21 cellular contexts compared by ENCODE assay signal in the genomic region with DNA sequence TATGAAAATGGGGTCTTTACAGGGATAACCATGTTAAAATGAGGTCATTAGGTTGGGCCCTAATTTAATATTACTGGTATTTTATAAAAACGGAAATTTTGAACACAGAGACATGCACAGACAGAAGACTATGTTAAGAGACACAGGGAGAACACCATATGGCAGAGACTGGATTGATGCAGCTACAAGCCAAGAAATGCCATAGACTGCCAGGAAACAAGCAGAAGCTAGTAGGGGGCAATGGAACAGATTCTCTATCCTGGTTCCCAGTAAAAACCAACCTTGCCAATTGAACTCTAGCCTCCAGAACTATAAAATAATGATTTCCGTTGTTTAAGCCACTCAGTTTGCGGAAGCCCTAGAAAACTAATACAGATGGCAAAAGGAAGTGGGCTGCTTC. TPM values are rescaled to one million over a fixed set of nuclear protein-coding genes. Genes with fewer than 3 reads are reported as not detected.
A peak's percentile ranks its signal among the peaks of the same experiment; 100 is the strongest.
DNase-seq lines count a peak whose midpoint lies in the region.
"Had no signal": no experiment of that assay in that cellular context is flagged by ENCODE, and none has a peak within 500 bp of the region (broad histone marks: within the 10 kb centered on the region; RNA-seq: fewer than 3 reads in every experiment).

No MANE protein-coding gene starts in this region.

- DNase-seq in NCI-H1694 treated with DMSO at 0.1 percent for 48 hours (lab: John Stamatoyannopoulos, UW) = peak; percentile 18
- no peak for DNase-seq in NCI-H1694 (lab: John Stamatoyannopoulos, UW)
- DNase-seq in NCI-H69 (lab: John Stamatoyannopoulos, UW) = peak; percentile 3
- DNase-seq in cerebellum (ENCODE audit: low spot score) = peak; percentile 52
- DNase-seq in SK-N-DZ (ENCODE audit: low spot score) = no peak
- DNase-seq in amniotic stem cell (lab: John Stamatoyannopoulos, UW) = no peak
- DNase-seq: 8988T; ACHN; AML-193; BE2C; CD4-positive, alpha-beta T cell; CD8-positive, alpha-beta memory T cell; DMS153; DND-41; GDM1; H9 had no signal

RNA-seq across cellular contexts. Expression of a gene that starts 6.6 kb away (rescaled TPM):
- total RNA-seq in cerebellum = 38.0 TPM
- 21.7 and 27.5 TPM in 2 replicates for polyA plus RNA-seq in SK-N-DZ (2014; cell fraction: cytosol; rRNA removed)
- 14.9 and 23.7 TPM in 2 replicates for polyA plus RNA-seq in SK-N-DZ (2014; cell fraction: nucleus; rRNA removed)

RNA-seq across cellular contexts. Expression of a gene that starts 20.2 kb away (rescaled TPM):
- 1.3 TPM for total RNA-seq in cerebellum
- polyA plus RNA-seq in SK-N-DZ (2014; cell fraction: cytosol; rRNA removed) = not detected in 2 replicates
- polyA plus RNA-seq in SK-N-DZ (2014; cell fraction: nucleus; rRNA removed) = not detected in 2 replicates
- total RNA-seq: CD4-positive, alpha-beta T cell; CD8-positive, alpha-beta memory T cell; GM12878; GM23338; H4; H9 had no signal
- polyA plus RNA-seq: A549; CD14-positive monocyte; CD8-positive, alpha-beta memory T cell; GM23338 had no signal

RNA-seq across cellular contexts. Expression of a gene that starts 54.7 kb away (rescaled TPM):
- total RNA-seq in cerebellum = 39.9 TPM
- 12.9 and 16.2 TPM in 2 replicates for polyA plus RNA-seq in SK-N-DZ (2014; cell fraction: cytosol; rRNA removed)
- polyA plus RNA-seq in SK-N-DZ (2014; cell fraction: nucleus; rRNA removed) = 15.2 and 22.3 TPM in 2 replicates

Comparison
In these comparisons a context has a peak if more than half of its experiments do, and no peak if none do; other contexts are left out.
1. DNase-seq: peak in NCI-H1694 treated with DMSO at 0.1 percent for 48 hours (single experiment), NCI-H69 (single experiment) and cerebellum (single experiment); none in NCI-H1694 (single experiment), SK-N-DZ (single experiment) and amniotic stem cell (single experiment).